21 cellular contexts compared by ENCODE assay signal in the genomic region with DNA sequence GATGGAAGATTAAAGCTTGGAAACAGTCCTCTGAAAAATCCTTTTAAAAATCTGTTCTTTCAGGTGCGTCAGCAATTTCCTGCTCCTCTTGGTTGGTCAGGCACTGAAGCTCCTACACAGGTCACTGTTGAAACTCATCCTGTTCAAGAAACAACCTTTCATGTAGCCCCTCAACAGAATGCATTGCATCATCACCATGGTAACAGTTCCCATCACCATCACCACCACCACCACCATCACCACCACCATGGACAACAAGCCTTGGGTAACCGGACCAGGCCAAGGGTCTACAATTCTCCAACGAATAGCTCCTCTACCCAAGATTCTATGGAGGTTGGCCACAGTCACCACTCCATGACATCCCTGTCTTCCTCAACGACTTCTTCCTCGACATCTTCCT.
"Had no signal": no experiment of that assay in that cellular context is flagged by ENCODE, and none has a peak within 500 bp of the region (broad histone marks: within the 10 kb centered on the region; RNA-seq: fewer than 3 reads in every experiment).

No MANE protein-coding gene starts in this region.

- H3K27me3 Mint-ChIP-seq: activated CD4-positive, alpha-beta memory T cell treated with anti-CD3 and anti-CD28 coated beads for 36 hours; naive thymus-derived CD8-positive, alpha-beta T cell had no signal

- H3K9me3 ChIP-seq: esophagus squamous epithelium, left lung, mucosa of descending colon, suprapubic skin had no signal

- H3K27ac ChIP-seq: esophagus squamous epithelium, left lung, suprapubic skin had no signal

- H3K4me1 ChIP-seq: suprapubic skin had no signal

- H3K9me3 Mint-ChIP-seq: activated CD4-positive, alpha-beta memory T cell treated with anti-CD3 and anti-CD28 coated beads for 36 hours; naive thymus-derived CD8-positive, alpha-beta T cell had no signal

- H3K4me3 Mint-ChIP-seq: activated CD4-positive, alpha-beta memory T cell treated with anti-CD3 and anti-CD28 coated beads for 36 hours had no signal

- H3K4me3 ChIP-seq: esophagus squamous epithelium, left lung, mucosa of descending colon, suprapubic skin had no signal

- FAIRE-seq: endothelial cell of umbilical vein, kidney, small intestine had no signal

- H3K27me3 ChIP-seq: esophagus squamous epithelium, left lung, suprapubic skin had no signal

- ATAC-seq: left lung; mucosa of descending colon; naive thymus-derived CD8-positive, alpha-beta T cell; right cardiac atrium; SK-N-SH treated with all-trans-retinoic acid at 6 μM for 48 hours; stimulated activated naive CD8-positive, alpha-beta T cell treated with anti-CD3 and anti-CD28 coated beads, Interleukin-15, Interleukin-2, amounts not matched to agents 100 U/mL and 50 U/mL, for 24 hours had no signal

- DNase-seq: activated CD4-positive, alpha-beta memory T cell treated with anti-CD3 and anti-CD28 coated beads for 36 hours; activated CD4-positive, CD25-positive, alpha-beta regulatory T cell; activated T-cell treated with anti-CD3 and anti-CD28 coated beads, Interleukin-2, amount 50 U/mL, for 48 hours; caudate nucleus; cortex of kidney; effector CD4-positive, alpha-beta T cell; esophagus squamous epithelium; hippocampal formation; kidney; left lung; mucosa of descending colon; naive thymus-derived CD8-positive, alpha-beta T cell; nucleus accumbens; right cardiac atrium; SHP77 treated with DMSO at 0.1 percent for 48 hours; small intestine; stimulated activated naive CD8-positive, alpha-beta T cell treated with anti-CD3 and anti-CD28 coated beads, Interleukin-15, Interleukin-2, amounts not matched to agents 100 U/mL and 50 U/mL, for 24 hours; trophoblast cell had no signal
